In genomic region chr4:5504486-5504885, GRCh38 we compare ENCODE assay signal across 17 cellular contexts.
DNase-seq lines count a peak whose midpoint lies in the region; ATAC-seq and TF ChIP-seq lines count a peak whose summit lies in the region.
"Had no signal": no experiment of that assay in that cellular context is flagged by ENCODE, and none has a peak within 500 bp of the region (broad histone marks: within the 10 kb centered on the region; RNA-seq: fewer than 3 reads in every experiment).

No MANE protein-coding gene starts in this region.

- no peaks in the 10 kb centered on the region for H3K36me3 ChIP-seq in breast epithelium

- POLR2A ChIA-PET in MCF 10A (lab: Yijun Ruan, JAX): no interaction called here

- H3K27me3 ChIP-seq in breast epithelium: no peaks in the 10 kb centered on the region
- H3K27me3 ChIP-seq in foreskin keratinocyte: no peaks in the 10 kb centered on the region

- no peaks in the 10 kb centered on the region for H3K4me1 ChIP-seq in breast epithelium
- peaks cover 23% of the 10 kb centered on the region for H3K4me1 ChIP-seq in foreskin keratinocyte

- no peaks in the 10 kb centered on the region for H3K27me3 Mint-ChIP-seq in MCF 10A (ENCODE audit: insufficient read depth, unreplicated experiment)
- no peaks in the 10 kb centered on the region for H3K27me3 Mint-ChIP-seq in T-helper 2 cell treated with Interferon-gamma antibody and Interleukin-4, amounts not matched to agents 5 μg/mL and 100 μg/mL, for 36 hours (ENCODE audit: low read depth)

- DNase-seq in MCF 10A (ENCODE audit: unreplicated experiment): peak; percentile 64
- no peak for DNase-seq in breast epithelium (ENCODE audit: low spot score in 2 of 2)
- DNase-seq in epithelial cell of prostate (ENCODE audit: low read depth, low spot score): peak; percentile 58
- DNase-seq in foreskin keratinocyte: peak; percentile 77 to 88
- no peak for DNase-seq in T-helper 2 cell treated with Interferon-gamma antibody and Interleukin-4, amounts not matched to agents 5 μg/mL and 100 μg/mL, for 36 hours (ENCODE audit: low spot score)
- no peak for DNase-seq in stimulated activated CD4-positive, alpha-beta T cell treated with anti-CD3 and anti-CD28 coated beads, Interleukin-4, amount 100 ng/mL, for 1 hour
- no peak for DNase-seq in activated CD4-positive, alpha-beta T cell treated with anti-CD3 and anti-CD28 coated beads for 1 hour
- DNase-seq: CD8-positive, alpha-beta T cell; COR-L47; DMS153; DND-41; GDM1; HCEC 1CT; HFFc6 had no signal

- no peaks in the 10 kb centered on the region for H3K36me3 Mint-ChIP-seq in MCF 10A (ENCODE audit: insufficient read depth, unreplicated experiment)
- no peaks in the 10 kb centered on the region for H3K36me3 Mint-ChIP-seq in T-helper 2 cell treated with Interferon-gamma antibody and Interleukin-4, amounts not matched to agents 5 μg/mL and 100 μg/mL, for 36 hours (ENCODE audit: low read depth)
- H3K36me3 Mint-ChIP-seq: CD8-positive, alpha-beta T cell had no signal

- H3K9me3 ChIP-seq in breast epithelium: peaks cover 0 to 5% of the 10 kb centered on the region in 2 donors

- CTCF ChIA-PET in MCF 10A (lab: Yijun Ruan, JAX): interaction anchor here (0.7 kb wide), 1 partner anchor 209 kb away, joined by 3 read pairs; no protein-coding TSS in a partner anchor

- ATAC-seq in foreskin keratinocyte: peak; percentile 97
- ATAC-seq: CD8-positive, alpha-beta T cell had no signal

- no TSS peak for BruUV-seq in MCF 10A (replicated peaks; lab: Mats Ljungman, UMichigan)

- TF ChIP-seq POLR2A in breast epithelium (IDR thresholded peaks at IDR 0.05): no peak

- TF ChIP-seq CTCF in MCF 10A (IDR thresholded peaks at IDR 0.05; ENCODE audit: unreplicated experiment) (no peak), breast epithelium (IDR thresholded peaks at IDR 0.05) (no peak), foreskin keratinocyte (conservative IDR thresholded peaks at IDR 0.05) (no peak)

- no peak overlapping the region for H3K27ac Mint-ChIP-seq in MCF 10A (ENCODE audit: low read depth, unreplicated experiment)
- no peak overlapping the region for H3K27ac Mint-ChIP-seq in T-helper 2 cell treated with Interferon-gamma antibody and Interleukin-4, amounts not matched to agents 5 μg/mL and 100 μg/mL, for 36 hours
- H3K27ac Mint-ChIP-seq: CD14-positive monocyte; CD8-positive, alpha-beta T cell; HFFc6; IgD-negative memory B cell had no signal

- H3K9me3 Mint-ChIP-seq in MCF 10A (ENCODE audit: unreplicated experiment): peaks cover 23% of the 10 kb centered on the region
- peaks cover 5% of the 10 kb centered on the region for H3K9me3 Mint-ChIP-seq in T-helper 2 cell treated with Interferon-gamma antibody and Interleukin-4, amounts not matched to agents 5 μg/mL and 100 μg/mL, for 36 hours
- H3K9me3 Mint-ChIP-seq: CD8-positive, alpha-beta T cell; HFFc6 had no signal

- peaks cover 6% of the 10 kb centered on the region for H3K4me1 Mint-ChIP-seq in MCF 10A (ENCODE audit: insufficient read depth, unreplicated experiment)
- no peaks in the 10 kb centered on the region for H3K4me1 Mint-ChIP-seq in T-helper 2 cell treated with Interferon-gamma antibody and Interleukin-4, amounts not matched to agents 5 μg/mL and 100 μg/mL, for 36 hours (ENCODE audit: low read depth)
- H3K4me1 Mint-ChIP-seq: CD14-positive monocyte, IgD-negative memory B cell had no signal

- no peak overlapping the region for H3K27ac ChIP-seq in breast epithelium
- H3K27ac ChIP-seq in epithelial cell of prostate: peak overlapping the region; percentile 39
- H3K27ac ChIP-seq in foreskin keratinocyte: peak overlapping the region; percentile 52
- H3K27ac ChIP-seq: 22Rv1 had no signal

- H3K4me3 ChIP-seq in breast epithelium: no peak overlapping the region

- intact Hi-C loops in MCF 10A (cut with micrococcal nuclease): no loop called here
- intact Hi-C loops in breast epithelium (cut with DNase I; ENCODE audit: low total_unique reads): no loop called here

- no peak overlapping the region for H3K4me3 Mint-ChIP-seq in MCF 10A (ENCODE audit: unreplicated experiment)
- no peak overlapping the region for H3K4me3 Mint-ChIP-seq in T-helper 2 cell treated with Interferon-gamma antibody and Interleukin-4, amounts not matched to agents 5 μg/mL and 100 μg/mL, for 36 hours
- H3K4me3 Mint-ChIP-seq: CD14-positive monocyte; CD8-positive, alpha-beta T cell; HFFc6; IgD-negative memory B cell had no signal

Comparison
In these comparisons a context has a peak if more than half of its experiments do, and no peak if none do; other contexts are left out.
1. DNase-seq: peak in MCF 10A (single experiment), epithelial cell of prostate (single experiment) and foreskin keratinocyte (2 of 2); none in breast epithelium (0 of 2), T-helper 2 cell treated with Interferon-gamma antibody and Interleukin-4, amounts not matched to agents 5 μg/mL and 100 μg/mL, for 36 hours (single experiment), stimulated activated CD4-positive, alpha-beta T cell treated with anti-CD3 and anti-CD28 coated beads, Interleukin-4, amount 100 ng/mL, for 1 hour (single experiment) and activated CD4-positive, alpha-beta T cell treated with anti-CD3 and anti-CD28 coated beads for 1 hour (single experiment).
2. H3K27ac ChIP-seq: peak in epithelial cell of prostate (single experiment) and foreskin keratinocyte (single experiment); none in breast epithelium (0 of 2).